In the genomic region with DNA sequence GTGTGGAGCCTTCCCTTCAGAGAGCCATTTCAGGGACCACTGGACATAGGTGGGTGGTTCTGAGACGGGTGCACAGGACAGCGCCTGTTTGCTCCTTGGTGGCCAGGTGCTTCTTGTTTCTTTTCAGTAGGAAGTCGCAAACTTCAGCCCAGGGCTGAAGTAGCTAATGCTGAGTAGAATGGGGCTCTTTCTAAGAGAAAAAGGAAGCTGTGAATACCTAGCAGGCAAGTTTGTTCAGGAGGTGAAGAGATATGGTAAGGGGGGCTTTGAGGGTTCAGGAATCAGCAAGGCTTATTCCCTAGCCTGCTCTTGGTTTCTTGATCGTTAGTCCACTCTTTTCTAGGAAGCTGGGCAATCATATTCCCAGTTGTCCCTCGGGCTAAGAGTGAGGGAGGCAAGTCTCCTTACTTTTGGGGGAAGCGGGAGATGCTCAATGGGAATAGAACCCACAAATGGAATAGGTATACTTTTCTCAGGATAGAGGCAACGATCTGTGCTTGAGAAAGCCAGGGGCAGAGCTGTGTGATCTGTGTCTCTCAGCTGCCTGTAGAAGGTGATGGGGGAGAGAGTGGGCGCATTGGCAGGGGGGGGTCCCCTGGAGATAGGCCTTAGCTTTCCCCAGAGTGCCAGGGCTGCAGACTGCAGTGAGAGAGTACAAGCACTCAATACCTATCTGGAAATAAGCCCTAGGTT, we compare ENCODE assay signal across 1 cellular context.
TF ChIP-seq lines count a peak whose summit lies in the region.

No MANE protein-coding gene starts in this region.

TF ChIP-seq in GM12878, 131 proteins besides CTCF, POLR2A, EP300 and RAD21:
- TF ChIP-seq, protein P1, sequence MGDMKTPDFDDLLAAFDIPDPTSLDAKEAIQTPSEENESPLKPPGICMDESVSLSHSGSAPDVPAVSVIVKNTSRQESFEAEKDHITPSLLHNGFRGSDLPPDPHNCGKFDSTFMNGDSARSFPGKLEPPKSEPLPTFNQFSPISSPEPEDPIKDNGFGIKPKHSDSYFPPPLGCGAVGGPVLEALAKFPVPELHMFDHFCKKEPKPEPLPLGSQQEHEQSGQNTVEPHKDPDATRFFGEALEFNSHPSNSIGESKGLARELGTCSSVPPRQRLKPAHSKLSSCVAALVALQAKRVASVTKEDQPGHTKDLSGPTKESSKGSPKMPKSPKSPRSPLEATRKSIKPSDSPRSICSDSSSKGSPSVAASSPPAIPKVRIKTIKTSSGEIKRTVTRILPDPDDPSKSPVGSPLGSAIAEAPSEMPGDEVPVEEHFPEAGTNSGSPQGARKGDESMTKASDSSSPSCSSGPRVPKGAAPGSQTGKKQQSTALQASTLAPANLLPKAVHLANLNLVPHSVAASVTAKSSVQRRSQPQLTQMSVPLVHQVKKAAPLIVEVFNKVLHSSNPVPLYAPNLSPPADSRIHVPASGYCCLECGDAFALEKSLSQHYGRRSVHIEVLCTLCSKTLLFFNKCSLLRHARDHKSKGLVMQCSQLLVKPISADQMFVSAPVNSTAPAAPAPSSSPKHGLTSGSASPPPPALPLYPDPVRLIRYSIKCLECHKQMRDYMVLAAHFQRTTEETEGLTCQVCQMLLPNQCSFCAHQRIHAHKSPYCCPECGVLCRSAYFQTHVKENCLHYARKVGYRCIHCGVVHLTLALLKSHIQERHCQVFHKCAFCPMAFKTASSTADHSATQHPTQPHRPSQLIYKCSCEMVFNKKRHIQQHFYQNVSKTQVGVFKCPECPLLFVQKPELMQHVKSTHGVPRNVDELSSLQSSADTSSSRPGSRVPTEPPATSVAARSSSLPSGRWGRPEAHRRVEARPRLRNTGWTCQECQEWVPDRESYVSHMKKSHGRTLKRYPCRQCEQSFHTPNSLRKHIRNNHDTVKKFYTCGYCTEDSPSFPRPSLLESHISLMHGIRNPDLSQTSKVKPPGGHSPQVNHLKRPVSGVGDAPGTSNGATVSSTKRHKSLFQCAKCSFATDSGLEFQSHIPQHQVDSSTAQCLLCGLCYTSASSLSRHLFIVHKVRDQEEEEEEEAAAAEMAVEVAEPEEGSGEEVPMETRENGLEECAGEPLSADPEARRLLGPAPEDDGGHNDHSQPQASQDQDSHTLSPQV (IDR thresholded peaks at IDR 0.05), result no peak
- TF ChIP-seq SMC3 (IDR thresholded peaks at IDR 0.05; ENCODE audit: borderline replicate concordance, low read length), result no peak
- TF ChIP-seq E2F4 (IDR thresholded peaks at IDR 0.05; ENCODE audit: low read depth, low read length), result no peak
- no peak for TF ChIP-seq ZBED1 (IDR thresholded peaks at IDR 0.05; ENCODE audit: borderline replicate concordance)
- TF ChIP-seq HDAC6 (IDR thresholded peaks at IDR 0.05; ENCODE audit: unreplicated experiment), result no peak
- TF ChIP-seq ZSCAN29 (IDR thresholded peaks at IDR 0.05), result no peak
- TF ChIP-seq, protein P2, sequence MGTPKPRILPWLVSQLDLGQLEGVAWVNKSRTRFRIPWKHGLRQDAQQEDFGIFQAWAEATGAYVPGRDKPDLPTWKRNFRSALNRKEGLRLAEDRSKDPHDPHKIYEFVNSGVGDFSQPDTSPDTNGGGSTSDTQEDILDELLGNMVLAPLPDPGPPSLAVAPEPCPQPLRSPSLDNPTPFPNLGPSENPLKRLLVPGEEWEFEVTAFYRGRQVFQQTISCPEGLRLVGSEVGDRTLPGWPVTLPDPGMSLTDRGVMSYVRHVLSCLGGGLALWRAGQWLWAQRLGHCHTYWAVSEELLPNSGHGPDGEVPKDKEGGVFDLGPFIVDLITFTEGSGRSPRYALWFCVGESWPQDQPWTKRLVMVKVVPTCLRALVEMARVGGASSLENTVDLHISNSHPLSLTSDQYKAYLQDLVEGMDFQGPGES (IDR thresholded peaks at IDR 0.05), result no peak
- TF ChIP-seq, protein P3, sequence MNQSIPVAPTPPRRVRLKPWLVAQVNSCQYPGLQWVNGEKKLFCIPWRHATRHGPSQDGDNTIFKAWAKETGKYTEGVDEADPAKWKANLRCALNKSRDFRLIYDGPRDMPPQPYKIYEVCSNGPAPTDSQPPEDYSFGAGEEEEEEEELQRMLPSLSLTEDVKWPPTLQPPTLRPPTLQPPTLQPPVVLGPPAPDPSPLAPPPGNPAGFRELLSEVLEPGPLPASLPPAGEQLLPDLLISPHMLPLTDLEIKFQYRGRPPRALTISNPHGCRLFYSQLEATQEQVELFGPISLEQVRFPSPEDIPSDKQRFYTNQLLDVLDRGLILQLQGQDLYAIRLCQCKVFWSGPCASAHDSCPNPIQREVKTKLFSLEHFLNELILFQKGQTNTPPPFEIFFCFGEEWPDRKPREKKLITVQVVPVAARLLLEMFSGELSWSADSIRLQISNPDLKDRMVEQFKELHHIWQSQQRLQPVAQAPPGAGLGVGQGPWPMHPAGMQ (IDR thresholded peaks at IDR 0.05; ENCODE audit: borderline replicate concordance), result no peak
- no peak for TF ChIP-seq SPI1 (IDR thresholded peaks at IDR 0.05; ENCODE audit: borderline replicate concordance, insufficient read depth, low read depth, low read length)
- TF ChIP-seq MAX (IDR thresholded peaks at IDR 0.05; ENCODE audit: low read depth, low read length), result no peak
- TF ChIP-seq, protein P4, sequence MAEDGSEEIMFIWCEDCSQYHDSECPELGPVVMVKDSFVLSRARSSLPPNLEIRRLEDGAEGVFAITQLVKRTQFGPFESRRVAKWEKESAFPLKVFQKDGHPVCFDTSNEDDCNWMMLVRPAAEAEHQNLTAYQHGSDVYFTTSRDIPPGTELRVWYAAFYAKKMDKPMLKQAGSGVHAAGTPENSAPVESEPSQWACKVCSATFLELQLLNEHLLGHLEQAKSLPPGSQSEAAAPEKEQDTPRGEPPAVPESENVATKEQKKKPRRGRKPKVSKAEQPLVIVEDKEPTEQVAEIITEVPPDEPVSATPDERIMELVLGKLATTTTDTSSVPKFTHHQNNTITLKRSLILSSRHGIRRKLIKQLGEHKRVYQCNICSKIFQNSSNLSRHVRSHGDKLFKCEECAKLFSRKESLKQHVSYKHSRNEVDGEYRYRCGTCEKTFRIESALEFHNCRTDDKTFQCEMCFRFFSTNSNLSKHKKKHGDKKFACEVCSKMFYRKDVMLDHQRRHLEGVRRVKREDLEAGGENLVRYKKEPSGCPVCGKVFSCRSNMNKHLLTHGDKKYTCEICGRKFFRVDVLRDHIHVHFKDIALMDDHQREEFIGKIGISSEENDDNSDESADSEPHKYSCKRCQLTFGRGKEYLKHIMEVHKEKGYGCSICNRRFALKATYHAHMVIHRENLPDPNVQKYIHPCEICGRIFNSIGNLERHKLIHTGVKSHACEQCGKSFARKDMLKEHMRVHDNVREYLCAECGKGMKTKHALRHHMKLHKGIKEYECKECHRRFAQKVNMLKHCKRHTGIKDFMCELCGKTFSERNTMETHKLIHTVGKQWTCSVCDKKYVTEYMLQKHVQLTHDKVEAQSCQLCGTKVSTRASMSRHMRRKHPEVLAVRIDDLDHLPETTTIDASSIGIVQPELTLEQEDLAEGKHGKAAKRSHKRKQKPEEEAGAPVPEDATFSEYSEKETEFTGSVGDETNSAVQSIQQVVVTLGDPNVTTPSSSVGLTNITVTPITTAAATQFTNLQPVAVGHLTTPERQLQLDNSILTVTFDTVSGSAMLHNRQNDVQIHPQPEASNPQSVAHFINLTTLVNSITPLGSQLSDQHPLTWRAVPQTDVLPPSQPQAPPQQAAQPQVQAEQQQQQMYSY (CRISPR knock-in tag; IDR thresholded peaks at IDR 0.05), result no peak
- TF ChIP-seq ZNF207 (IDR thresholded peaks at IDR 0.05; ENCODE audit: borderline replicate concordance), result no peak
- TF ChIP-seq JUNB (IDR thresholded peaks at IDR 0.05), result no peak
- no peak for TF ChIP-seq TBL1XR1 (IDR thresholded peaks at IDR 0.05; ENCODE audit: low read depth, low read length)
- TF ChIP-seq BMI1 (IDR thresholded peaks at IDR 0.05; ENCODE audit: borderline replicate concordance), result no peak
- no peak for TF ChIP-seq ZNF24 (IDR thresholded peaks at IDR 0.05)
- TF ChIP-seq HSF1 (IDR thresholded peaks at IDR 0.05; ENCODE audit: low read depth, low read length), result no peak
- no peak for TF ChIP-seq FOXM1 (IDR thresholded peaks at IDR 0.05; ENCODE audit: low read depth, low read length)
